8 cellular contexts compared by ENCODE assay signal in the genomic region with DNA sequence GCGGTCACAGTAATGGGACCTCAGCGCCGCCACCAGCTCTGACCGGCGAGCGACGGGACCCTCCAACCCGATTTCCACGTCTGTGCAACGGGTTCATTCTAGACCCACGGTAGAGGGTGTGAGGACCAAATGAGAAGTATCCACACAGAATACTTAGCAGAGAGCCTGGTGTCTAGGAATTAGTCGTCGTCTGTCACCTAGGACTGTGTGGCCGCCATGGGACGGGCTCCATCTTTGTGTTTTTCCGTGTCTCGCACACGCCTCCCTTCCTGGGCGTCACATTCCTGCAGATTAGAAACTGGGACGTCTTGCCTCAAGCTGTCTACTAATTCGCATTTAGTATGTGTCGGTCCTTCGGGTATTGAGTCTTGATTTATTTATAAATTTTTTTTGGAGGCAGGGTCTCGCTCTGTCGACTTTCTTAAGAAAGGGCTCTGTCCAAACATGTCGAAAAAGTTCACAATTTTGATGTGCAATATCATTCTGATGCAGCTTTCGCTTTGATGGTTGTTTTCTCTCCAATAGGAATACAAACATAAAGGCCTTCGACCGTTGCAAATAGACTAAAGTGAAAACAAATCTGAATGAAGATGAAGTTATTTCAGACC. TPM values are rescaled to one million over a fixed set of nuclear protein-coding genes. Genes with fewer than 3 reads are reported as not detected.
DNase-seq lines count a peak whose midpoint lies in the region; ATAC-seq and TF ChIP-seq lines count a peak whose summit lies in the region.

No MANE protein-coding gene starts in this region.

- peak overlapping the region; percentile 94 to 96 for H3K27ac ChIP-seq in ascending aorta

- peak overlapping the region; percentile 98 for H3K4me2 ChIP-seq in skeletal muscle satellite cell (ENCODE audit: low read length)

- H3K27me3 ChIP-seq in NT2/D1 (ENCODE audit: insufficient read depth, insufficient read length): no peaks in the 10 kb centered on the region
- no peaks in the 10 kb centered on the region for H3K27me3 ChIP-seq in ascending aorta
- no peaks in the 10 kb centered on the region for H3K27me3 ChIP-seq in skeletal muscle satellite cell (ENCODE audit: control insufficient read depth, insufficient read depth, low read length)

- H3K9ac ChIP-seq in NT2/D1 (ENCODE audit: insufficient read length, low read depth) (peak overlapping the region; percentile 98), skeletal muscle satellite cell (ENCODE audit: low read depth, low read length) (peak overlapping the region; percentile 100)

- H3K4me1 ChIP-seq in NT2/D1 (ENCODE audit: insufficient read depth, insufficient read length): no peaks in the 10 kb centered on the region
- peaks cover 4 to 31% of the 10 kb centered on the region in 2 donors for H3K4me1 ChIP-seq in ascending aorta
- peaks cover 57% of the 10 kb centered on the region for H3K4me1 ChIP-seq in skeletal muscle satellite cell (ENCODE audit: control insufficient read depth, insufficient read depth, low read length)

- peak overlapping the region; percentile 94 for H3K4me3 ChIP-seq in NT2/D1 (ENCODE audit: insufficient read length, low read depth)
- peak overlapping the region; percentile 79 to 84 for H3K4me3 ChIP-seq in ascending aorta
- peak overlapping the region; percentile 98 for H3K4me3 ChIP-seq in iPS-11a (ENCODE audit: low read depth, low read length)
- H3K4me3 ChIP-seq in skeletal muscle satellite cell (ENCODE audit: low read length): peak overlapping the region; percentile 98

- H3K9me3 ChIP-seq in NT2/D1 (ENCODE audit: insufficient read depth, low read length): no peaks in the 10 kb centered on the region
- no peaks in the 10 kb centered on the region for H3K9me3 ChIP-seq in ascending aorta
- no peaks in the 10 kb centered on the region for H3K9me3 ChIP-seq in skeletal muscle satellite cell (replicated peaks; ENCODE audit: low read length)

- in situ Hi-C loops in ACHN (cut with HindIII; ENCODE audit: low pct_ligation_motif_present, low pct_unique_long_range_greater_than_20kb, low sequenced_read_pairs): no loop called here

- ATAC-seq in GM18499 (IDR thresholded peaks at IDR 0.05; ENCODE audit: insufficient read depth, unreplicated experiment) (peak; percentile 0), HG02970 (IDR thresholded peaks at IDR 0.05; ENCODE audit: low FRiP score, unreplicated experiment) (peak; percentile 18)

- TF ChIP-seq CTCF in ascending aorta (IDR thresholded peaks at IDR 0.05): no peak

- H3K36me3 ChIP-seq in NT2/D1 (ENCODE audit: insufficient read depth, insufficient read length, low read length) (peaks cover 60% of the 10 kb centered on the region), ascending aorta (no peaks in the 10 kb centered on the region), skeletal muscle satellite cell (ENCODE audit: insufficient read depth, low read length) (peaks cover 4% of the 10 kb centered on the region)

- peak; percentile 45 for DNase-seq in ACHN
- DNase-seq in NT2/D1 (ENCODE audit: low read depth, low spot score): no peak
- no peak for DNase-seq in ascending aorta (ENCODE audit: low spot score in 2 of 2)
- no peak for DNase-seq in NCI-H128 (lab: John Stamatoyannopoulos, UW; ENCODE audit: unreplicated experiment)

- intact Hi-C loops in ascending aorta (cut with DNase I): loop anchor here (2.0 to 5.0 kb wide), 6 partner anchors 33 to 497 kb away; partner anchors contain the start of genes DZANK1, KAT14, PET117 and POLR3F

RNA-seq across cellular contexts. Expression of gene MGME1, which starts 0.6 kb away (rescaled TPM):
- total RNA-seq in ascending aorta: 0.85 TPM
- total RNA-seq in skeletal muscle satellite cell (2012; rRNA removed): 6.6 and 12.5 TPM in 2 replicates

RNA-seq across cellular contexts. Expression of gene SNX5, which starts 0.8 kb away (rescaled TPM):
- total RNA-seq in ascending aorta: 32.7 TPM
- 109 and 122 TPM in 2 replicates for total RNA-seq in skeletal muscle satellite cell (2012; rRNA removed)
